21 cellular contexts compared by ENCODE assay signal in the genomic region with DNA sequence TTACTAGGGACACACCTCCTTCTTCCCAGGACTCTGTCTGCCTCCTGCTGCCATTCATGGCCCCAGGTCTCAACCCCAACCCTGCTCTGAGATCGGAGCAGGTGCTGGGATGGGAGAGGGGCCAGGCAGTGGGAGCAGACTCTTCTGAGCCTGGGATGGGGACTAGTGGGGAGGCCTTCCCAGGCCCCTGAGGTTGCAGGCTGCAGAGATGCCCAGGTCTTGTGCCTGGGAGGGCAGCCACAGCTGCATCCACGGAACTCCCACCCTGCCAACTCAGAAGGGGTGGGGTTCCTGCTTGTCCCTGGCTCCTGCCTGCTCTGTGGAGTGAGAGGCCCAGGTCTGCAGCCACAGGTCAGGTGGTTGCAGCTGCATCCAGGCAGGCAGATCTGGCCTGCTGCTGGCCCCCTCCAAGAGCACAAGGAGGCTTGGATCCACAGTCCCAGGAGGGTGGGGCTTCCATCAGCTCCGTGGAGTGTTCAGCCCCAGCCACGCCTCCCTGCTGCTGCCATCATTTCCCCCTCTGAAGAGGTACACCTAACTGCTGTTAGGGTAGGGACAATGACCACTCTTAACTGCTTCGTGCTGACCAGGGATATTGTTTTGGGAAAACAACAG. TPM values are rescaled to one million over a fixed set of nuclear protein-coding genes. Genes with fewer than 3 reads are reported as not detected.
"Had no signal": no experiment of that assay in that cellular context is flagged by ENCODE, and none has a peak within 500 bp of the region (broad histone marks: within the 10 kb centered on the region; RNA-seq: fewer than 3 reads in every experiment).

No MANE protein-coding gene starts in this region.

- H3K36me3 ChIP-seq: thyroid gland had no signal

- H3K9me3 ChIP-seq: esophagus muscularis mucosa, gastrocnemius medialis, suprapubic skin, thyroid gland had no signal

- H3K9me3 Mint-ChIP-seq: natural killer cell treated with Interleukin-12 subunit alpha and Interleukin-12 subunit beta and Interleukin-15 and Interleukin-18, amount 100 ng/mL, for 72 hours had no signal

- H3K4me3 Mint-ChIP-seq: natural killer cell treated with Interleukin-12 subunit alpha and Interleukin-12 subunit beta and Interleukin-15 and Interleukin-18, amount 100 ng/mL, for 72 hours had no signal

- H3K27ac Mint-ChIP-seq: natural killer cell treated with Interleukin-12 subunit alpha and Interleukin-12 subunit beta and Interleukin-15 and Interleukin-18, amount 100 ng/mL, for 72 hours had no signal

- H3K27me3 Mint-ChIP-seq: natural killer cell treated with Interleukin-12 subunit alpha and Interleukin-12 subunit beta and Interleukin-15 and Interleukin-18, amount 100 ng/mL, for 72 hours had no signal

- H3K4me1 ChIP-seq: esophagus muscularis mucosa, gastrocnemius medialis, heart right ventricle, left lung, suprapubic skin, thyroid gland had no signal

- FAIRE-seq: endometrium, islet of Langerhans, small intestine had no signal

- DNase-seq: central memory CD4-positive, alpha-beta T cell; effector CD8-positive, alpha-beta T cell; gastrocnemius medialis; heart right ventricle; hypothalamus; left lung; mesenchymal stem cell; midbrain; small intestine; stimulated activated CD4-positive, alpha-beta T cell treated with anti-CD3 and anti-CD28 coated beads, Interleukin-2, amount 100 ng/mL, for 48 hours; stimulated activated naive CD8-positive, alpha-beta T cell treated with anti-CD3 and anti-CD28 coated beads, Interleukin-15, Interleukin-2, amounts not matched to agents 100 U/mL and 50 U/mL, for 24 hours; thyroid gland had no signal

- H3K4me3 ChIP-seq: coronary artery, esophagus muscularis mucosa, gastrocnemius medialis, heart right ventricle, left lung, lung, suprapubic skin, thyroid gland had no signal

- ATAC-seq: gastrocnemius medialis; heart right ventricle; left lung; natural killer cell treated with Interleukin-12 subunit alpha and Interleukin-12 subunit beta and Interleukin-15 and Interleukin-18, amount 100 ng/mL, for 72 hours; stimulated activated naive CD8-positive, alpha-beta T cell treated with anti-CD3 and anti-CD28 coated beads, Interleukin-15, Interleukin-2, amounts not matched to agents 100 U/mL and 50 U/mL, for 24 hours had no signal

- H3K36me3 Mint-ChIP-seq: natural killer cell treated with Interleukin-12 subunit alpha and Interleukin-12 subunit beta and Interleukin-15 and Interleukin-18, amount 100 ng/mL, for 72 hours had no signal

- H3K27ac ChIP-seq: coronary artery, epithelial cell of prostate, esophagus muscularis mucosa, gastrocnemius medialis, heart right ventricle, left lung, suprapubic skin, thyroid gland had no signal

- H3K27me3 ChIP-seq: esophagus muscularis mucosa, gastrocnemius medialis, heart right ventricle, left lung, suprapubic skin, thyroid gland had no signal

RNA-seq across cellular contexts. Expression of gene SLC22A1, which starts 2.9 kb away (rescaled TPM):
- total RNA-seq: dermis microvascular lymphatic vessel endothelial cell had no signal
